ENCODE assay signal across 10 cellular contexts in genomic region chr17:83196088-83196765, GRCh38.
DNase-seq lines count a peak whose midpoint lies in the region; ATAC-seq, FAIRE-seq and TF ChIP-seq lines count a peak whose summit lies in the region.
"Had no signal": no experiment of that assay in that cellular context is flagged by ENCODE, and none has a peak within 500 bp of the region (broad histone marks: within the 10 kb centered on the region; RNA-seq: fewer than 3 reads in every experiment).

No MANE protein-coding gene starts in this region.

- WGBS in K562 (ENCODE audit: insufficient coverage, low coverage, missing lambda C conversion rate) = 12% methylated on average over 18 of the region's 18 CpGs
- WGBS in testis, 2 donors = 76% methylated on average over 9 to 18 of the region's 18 CpGs

- CTCF ChIA-PET in activated CD8-positive, alpha-beta memory T cell treated with anti-CD3 and anti-CD28 coated beads, Interleukin-2, amount 10 ng/mL, durations not matched to agents 7 days and 5 days (lab: Charles Lee) = interaction anchor here (1.2 kb wide), 1 partner anchor 71 kb away, joined by 3 read pairs; no protein-coding TSS in a partner anchor
- CTCF ChIA-PET in K562 (lab: Yijun Ruan, JAX; ENCODE audit: low intra/inter-chr PET ratio) = no interaction called here

- no peak for FAIRE-seq in K562 (lab: Jason Lieb, UNC)
- FAIRE-seq in kidney (lab: Jason Lieb, UNC) = no peak

- no peak overlapping the region for H3K4me2 ChIP-seq in K562 (ENCODE audit: insufficient read depth, low read length)

- TF ChIP-seq RAD21 in K562 (CRISPR knock-in tag; conservative IDR thresholded peaks at IDR 0.05 in 1 of 2, IDR thresholded peaks at IDR 0.05 in 1 of 2) = no peak

- no TSS peak for BruUV-seq in K562 (replicated peaks; lab: Mats Ljungman, UMichigan)

- H3K79me2 ChIP-seq in K562 (ENCODE audit: control insufficient read depth, insufficient read depth, low read length) = no peaks in the 10 kb centered on the region

- no peak overlapping the region for H3K4me3 ChIP-seq in K562
- no peak overlapping the region for H3K4me3 ChIP-seq in kidney (ENCODE audit: low read length in 2 of 2)
- no peak overlapping the region for H3K4me3 ChIP-seq in testis
- H3K4me3 ChIP-seq: adrenal gland had no signal

- no peaks in the 10 kb centered on the region for H3K27me3 Mint-ChIP-seq in activated CD8-positive, alpha-beta memory T cell treated with anti-CD3 and anti-CD28 coated beads, Interleukin-2, amount 10 ng/mL, durations not matched to agents 7 days and 5 days

- TF ChIP-seq POLR2A in K562 (conservative IDR thresholded peaks at IDR 0.05) (no peak), testis (IDR thresholded peaks at IDR 0.05) (no peak)

- no peaks in the 10 kb centered on the region for H3K36me3 Mint-ChIP-seq in activated CD8-positive, alpha-beta memory T cell treated with anti-CD3 and anti-CD28 coated beads, Interleukin-2, amount 10 ng/mL, durations not matched to agents 7 days and 5 days

- H3K9me1 ChIP-seq in K562 (ENCODE audit: control insufficient read depth, insufficient read depth, low read length) = no peaks in the 10 kb centered on the region

- no peaks in the 10 kb centered on the region for H4K20me1 ChIP-seq in K562 (replicated peaks; ENCODE audit: control insufficient read depth, insufficient read depth, low read length)

- no peak for DNase-seq in activated CD8-positive, alpha-beta memory T cell treated with anti-CD3 and anti-CD28 coated beads, Interleukin-2, amount 10 ng/mL, durations not matched to agents 7 days and 5 days
- DNase-seq in activated CD8-positive, alpha-beta memory T cell treated with anti-CD3 and anti-CD28 coated beads for 24 hours = no peak
- no peak for DNase-seq in K562 (ENCODE audit: extremely low read depth in 1 of 4, low spot score in 3 of 4)
- DNase-seq in kidney = peak; percentile 63
- DNase-seq in testis = peak; percentile 37
- DNase-seq in NCI-H82 treated with DMSO at 0.1 percent for 48 hours (lab: John Stamatoyannopoulos, UW; ENCODE audit: unreplicated experiment) = no peak
- no peak for DNase-seq in NCI-H128 (lab: John Stamatoyannopoulos, UW; ENCODE audit: unreplicated experiment)
- DNase-seq: NCI-H1436 had no signal

- TF ChIP-seq CTCF in K562 (IDR thresholded peaks at IDR 0.05 in 2 of 3, conservative IDR thresholded peaks at IDR 0.05 in 1 of 3; ENCODE audit: insufficient read depth in 2 of 3, low read depth in 1 of 3, low read length in 3 of 3) (no peak), kidney (IDR thresholded peaks at IDR 0.05; ENCODE audit: borderline replicate concordance, extremely low read depth, insufficient read depth) (no peak), testis (IDR thresholded peaks at IDR 0.05) (no peak)

- no peaks in the 10 kb centered on the region for H3K9me3 Mint-ChIP-seq in activated CD8-positive, alpha-beta memory T cell treated with anti-CD3 and anti-CD28 coated beads, Interleukin-2, amount 10 ng/mL, durations not matched to agents 7 days and 5 days (ENCODE audit: low read depth)

- peaks cover 58% of the 10 kb centered on the region for H3K4me1 Mint-ChIP-seq in activated CD8-positive, alpha-beta memory T cell treated with anti-CD3 and anti-CD28 coated beads, Interleukin-2, amount 10 ng/mL, durations not matched to agents 7 days and 5 days

- POLR2A ChIA-PET in K562 (lab: Yijun Ruan, JAX) = no interaction called here

- H3K9me3 ChIP-seq in K562 (replicated peaks; ENCODE audit: control insufficient read depth, insufficient read depth, low read depth, low read length) (no peaks in the 10 kb centered on the region), kidney (ENCODE audit: control insufficient read depth in 1 of 2, low read length in 2 of 2) (no peaks in the 10 kb centered on the region), testis (no peaks in the 10 kb centered on the region)
- H3K9me3 ChIP-seq: adrenal gland had no signal

- intact Hi-C loops in K562 (cut with micrococcal nuclease) = no loop called here
- intact Hi-C loops in kidney (cut with DNase I) = no loop called here
- intact Hi-C loops in testis (cut with DNase I; ENCODE audit: low total_unique reads) = no loop called here

- peak overlapping the region; percentile 43 for H3K27ac Mint-ChIP-seq in activated CD8-positive, alpha-beta memory T cell treated with anti-CD3 and anti-CD28 coated beads, Interleukin-2, amount 10 ng/mL, durations not matched to agents 7 days and 5 days

- H3K36me3 ChIP-seq in K562 (ENCODE audit: control insufficient read depth, insufficient read depth, low read length) = no peaks in the 10 kb centered on the region
- H3K36me3 ChIP-seq in kidney (ENCODE audit: control insufficient read depth in 1 of 2, insufficient read depth in 2 of 2, low read length in 2 of 2) = no peaks in the 10 kb centered on the region
- H3K36me3 ChIP-seq in testis (ENCODE audit: low read depth, missing control alignments) = no peaks in the 10 kb centered on the region
- H3K36me3 ChIP-seq: adrenal gland had no signal

- in situ Hi-C loops in K562 (cut with MboI) = no loop called here

- H3K9ac ChIP-seq in K562 (ENCODE audit: insufficient read depth in 1 of 2, low read depth in 2 of 2, low read length in 2 of 2) = peak overlapping the region in 1 of 2 experiments; percentile 52; a peak in 2 of 4 replicates
- no peak overlapping the region for H3K9ac ChIP-seq in kidney (ENCODE audit: low read length in 2 of 2)

- TF ChIP-seq EP300 in K562 (IDR thresholded peaks at IDR 0.05; ENCODE audit: low read length) = no peak

- no peak for ATAC-seq in activated CD8-positive, alpha-beta memory T cell treated with anti-CD3 and anti-CD28 coated beads, Interleukin-2, amount 10 ng/mL, durations not matched to agents 7 days and 5 days
- no peak for ATAC-seq in K562
- ATAC-seq in GM18502 (IDR thresholded peaks at IDR 0.05; ENCODE audit: poor library complexity, unreplicated experiment) = no peak

- H3K4me3 Mint-ChIP-seq in activated CD8-positive, alpha-beta memory T cell treated with anti-CD3 and anti-CD28 coated beads, Interleukin-2, amount 10 ng/mL, durations not matched to agents 7 days and 5 days = no peak overlapping the region

- H3K27ac ChIP-seq in K562 (ENCODE audit: extremely low read depth, low read depth, low read length) (no peak overlapping the region), kidney (ENCODE audit: low read depth in 2 of 2, low read length in 2 of 2) (no peak overlapping the region), testis (no peak overlapping the region)
- H3K27ac ChIP-seq: adrenal gland had no signal

- no peak overlapping the region for H2AFZ ChIP-seq in K562 (ENCODE audit: low read depth, low read length)

- H3K27me3 ChIP-seq in K562 (ENCODE audit: control insufficient read depth in 2 of 2, insufficient read depth in 2 of 2, low read length in 2 of 2) (peaks cover 8 to 32% of the 10 kb centered on the region in 2 experiments; a peak in 4 of 5 replicates), testis (no peaks in the 10 kb centered on the region)
- H3K27me3 ChIP-seq: adrenal gland had no signal

- H3K4me1 ChIP-seq in K562 (replicated peaks in 1 of 2; ENCODE audit: control insufficient read depth in 2 of 2, insufficient read depth in 2 of 2, low read length in 2 of 2) (peaks cover 0 to 50% of the 10 kb centered on the region in 2 experiments; a peak in 2 of 5 replicates), kidney (ENCODE audit: control insufficient read depth in 1 of 2, insufficient read depth in 1 of 2, low read depth in 1 of 2, low read length in 2 of 2) (peaks cover 0 to 16% of the 10 kb centered on the region in 2 donors), testis (peaks cover 17% of the 10 kb centered on the region)

TF ChIP-seq in K562, 482 proteins besides CTCF, POLR2A, EP300 and RAD21 (continues in another document):
- TF ChIP-seq KAT8 (IDR thresholded peaks at IDR 0.05; ENCODE audit: low read depth) = no peak

Comparison
In these comparisons a context has a peak if more than half of its experiments do, and no peak if none do; other contexts are left out.
1. DNase-seq: peak in kidney (single experiment) and testis (single experiment); none in activated CD8-positive, alpha-beta memory T cell treated with anti-CD3 and anti-CD28 coated beads, Interleukin-2, amount 10 ng/mL, durations not matched to agents 7 days and 5 days (single experiment), activated CD8-positive, alpha-beta memory T cell treated with anti-CD3 and anti-CD28 coated beads for 24 hours (single experiment), K562 (0 of 4), NCI-H82 treated with DMSO at 0.1 percent for 48 hours (single experiment) and NCI-H128 (single experiment).